In genomic region chr12:2443766-2444165, GRCh38 we compare ENCODE assay signal across 19 cellular contexts.
"Had no signal": no experiment of that assay in that cellular context is flagged by ENCODE, and none has a peak within 500 bp of the region (broad histone marks: within the 10 kb centered on the region; RNA-seq: fewer than 3 reads in every experiment).

No MANE protein-coding gene starts in this region.

- H3K4me3 Mint-ChIP-seq: dendritic cell treated with granulocyte-macrophage colony-stimulating factor and Interleukin-4, amounts not matched to agents 40 ng/mL and 50 ng/mL, for 4 days; naive B cell; nephron had no signal

- H3K4me1 Mint-ChIP-seq: naive B cell, nephron had no signal

- H3K27ac Mint-ChIP-seq: dendritic cell treated with granulocyte-macrophage colony-stimulating factor and Interleukin-4, amounts not matched to agents 40 ng/mL and 50 ng/mL, for 4 days; naive B cell; nephron had no signal

- H3K4me1 ChIP-seq: left lung, parathyroid adenoma, psoas muscle had no signal

- H3K4me3 ChIP-seq: gastroesophageal sphincter, left lung, lung, psoas muscle, sigmoid colon had no signal

- FAIRE-seq: colon, small intestine had no signal

- H3K27me3 ChIP-seq: gastroesophageal sphincter, left lung, sigmoid colon had no signal

- H3K36me3 ChIP-seq: left lung, sigmoid colon had no signal

- H3K36me3 Mint-ChIP-seq: naive B cell had no signal

- H3K9me3 ChIP-seq: gastroesophageal sphincter, left lung, psoas muscle, sigmoid colon had no signal

- H3K27ac ChIP-seq: gastroesophageal sphincter, left lung, parathyroid adenoma, psoas muscle, sigmoid colon had no signal

- DNase-seq: glutamatergic neuron; islet precursor cell; left lung; mesendoderm; naive B cell; occipital lobe; psoas muscle; retina; sigmoid colon; small intestine; stimulated activated CD4-positive, alpha-beta T cell treated with anti-CD3 and anti-CD28 coated beads, Interleukin-12 subunit alpha, Interleukin-12 subunit beta, amount 100 ng/mL, for 4 hours; stimulated activated naive CD4-positive, alpha-beta T cell; trophoblast cell had no signal

- H3K9me3 Mint-ChIP-seq: dendritic cell treated with granulocyte-macrophage colony-stimulating factor and Interleukin-4, amounts not matched to agents 40 ng/mL and 50 ng/mL, for 4 days; nephron had no signal
